16 cellular contexts compared by ENCODE assay signal in genomic region chr3:123980539-123980938, GRCh38. TPM values are rescaled to one million over a fixed set of nuclear protein-coding genes. Genes with fewer than 3 reads are reported as not detected.
DNase-seq lines count a peak whose midpoint lies in the region; ATAC-seq and TF ChIP-seq lines count a peak whose summit lies in the region.
"Had no signal": no experiment of that assay in that cellular context is flagged by ENCODE, and none has a peak within 500 bp of the region (broad histone marks: within the 10 kb centered on the region; RNA-seq: fewer than 3 reads in every experiment).

No MANE protein-coding gene starts in this region.

- peaks cover 63% of the 10 kb centered on the region for H3K27me3 Mint-ChIP-seq in mesothelial cell of epicardium (ENCODE audit: low read depth)

- H3K4me3 Mint-ChIP-seq in mesothelial cell of epicardium: peak overlapping the region; percentile 64
- H3K4me3 Mint-ChIP-seq: activated CD4-positive, alpha-beta memory T cell treated with anti-CD3 and anti-CD28 coated beads for 36 hours; stimulated activated naive B cell treated with anti-CD40 and anti-IgM and Interleukin-4, amounts not matched to agents 10 μg/mL and 1 μg/mL and 100 μg/mL, for 72 hours had no signal

- H3K4me3 ChIP-seq in HUES64 (ENCODE audit: low read length) (peak overlapping the region; percentile 53), coronary artery (peak overlapping the region; percentile 71), thoracic aorta (peak overlapping the region; percentile 70)

- H3K9me3 ChIP-seq in HUES64 (ENCODE audit: insufficient read depth, low read depth, low read length) (no peaks in the 10 kb centered on the region), thoracic aorta (no peaks in the 10 kb centered on the region)
- H3K9me3 ChIP-seq: neutrophil, upper lobe of left lung had no signal

- no peak overlapping the region for H3K27ac Mint-ChIP-seq in mesothelial cell of epicardium
- H3K27ac Mint-ChIP-seq: activated CD4-positive, alpha-beta memory T cell treated with anti-CD3 and anti-CD28 coated beads for 36 hours; stimulated activated naive B cell treated with anti-CD40 and anti-IgM and Interleukin-4, amounts not matched to agents 10 μg/mL and 1 μg/mL and 100 μg/mL, for 72 hours had no signal

- H3K36me3 ChIP-seq in HUES64 (ENCODE audit: insufficient read depth, low read length): no peaks in the 10 kb centered on the region
- no peaks in the 10 kb centered on the region for H3K36me3 ChIP-seq in thoracic aorta
- H3K36me3 ChIP-seq: neutrophil, upper lobe of left lung had no signal

- TF ChIP-seq CTCF in coronary artery (IDR thresholded peaks at IDR 0.05): no peak
- TF ChIP-seq CTCF in mesothelial cell of epicardium (IDR thresholded peaks at IDR 0.05; ENCODE audit: unreplicated experiment): no peak
- TF ChIP-seq CTCF in thoracic aorta (IDR thresholded peaks at IDR 0.05): no peak

- H3K9ac ChIP-seq in HUES64 (ENCODE audit: low read depth, low read length): no peak overlapping the region

- H3K4me1 ChIP-seq in HUES64 (ENCODE audit: insufficient read depth, low read length): no peaks in the 10 kb centered on the region
- no peaks in the 10 kb centered on the region for H3K4me1 ChIP-seq in thoracic aorta (ENCODE audit: control insufficient read depth in 1 of 2, low read depth in 2 of 2)
- H3K4me1 ChIP-seq: foreskin keratinocyte had no signal

- H3K9me3 Mint-ChIP-seq in mesothelial cell of epicardium: peaks cover 5% of the 10 kb centered on the region
- H3K9me3 Mint-ChIP-seq: activated CD4-positive, alpha-beta memory T cell treated with anti-CD3 and anti-CD28 coated beads for 36 hours; stimulated activated naive B cell treated with anti-CD40 and anti-IgM and Interleukin-4, amounts not matched to agents 10 μg/mL and 1 μg/mL and 100 μg/mL, for 72 hours had no signal

- no peak for DNase-seq in coronary artery (ENCODE audit: low spot score)
- no peak for DNase-seq in mesothelial cell of epicardium (ENCODE audit: low spot score in 2 of 2, unreplicated experiment in 2 of 2)
- no peak for DNase-seq in thoracic aorta (ENCODE audit: low spot score)
- no peak for DNase-seq in UCSD-AML1 (lab: John Stamatoyannopoulos, UW; ENCODE audit: unreplicated experiment)
- DNase-seq in mucosa of gallbladder (ENCODE audit: low spot score): no peak
- DNase-seq: activated naive CD4-positive, alpha-beta T cell treated with anti-CD3 and anti-CD28 coated beads, Interleukin-2, amount 50 U/mL, for 16 hours; SIG-M5; stimulated activated naive B cell treated with anti-CD40 and anti-IgM and Interleukin-4, amounts not matched to agents 10 μg/mL and 1 μg/mL and 100 μg/mL, for 72 hours; T-helper 1 cell; upper lobe of left lung had no signal

- ATAC-seq in thoracic aorta (ENCODE audit: insufficient number of reproducible peaks, low FRiP score, low read depth): no peak
- ATAC-seq in activated CD4-positive, CD25-positive, alpha-beta regulatory T cell treated with anti-CD3 and anti-CD28 coated beads, Interleukin-2, amount 50 U/mL, for 24 hours: no peak

- 89% methylated on average over 3 of the region's 4 CpGs for WGBS in HUES64

- H3K27me3 ChIP-seq in HUES64 (ENCODE audit: insufficient read depth, low read length) (peaks cover 15% of the 10 kb centered on the region; the same call in 1 of the 2 replicates), thoracic aorta (replicated peaks; ENCODE audit: insufficient read depth) (no peaks in the 10 kb centered on the region)
- H3K27me3 ChIP-seq: upper lobe of left lung had no signal

- H3K27ac ChIP-seq in HUES64 (ENCODE audit: low read depth, low read length) (no peak overlapping the region), coronary artery (no peak overlapping the region), thoracic aorta (no peak overlapping the region)
- H3K27ac ChIP-seq: foreskin keratinocyte, neutrophil, upper lobe of left lung had no signal

- H3K4me1 Mint-ChIP-seq in mesothelial cell of epicardium: no peaks in the 10 kb centered on the region

- no peaks in the 10 kb centered on the region for H3K36me3 Mint-ChIP-seq in mesothelial cell of epicardium
- H3K36me3 Mint-ChIP-seq: activated CD4-positive, alpha-beta memory T cell treated with anti-CD3 and anti-CD28 coated beads for 36 hours; stimulated activated naive B cell treated with anti-CD40 and anti-IgM and Interleukin-4, amounts not matched to agents 10 μg/mL and 1 μg/mL and 100 μg/mL, for 72 hours had no signal

RNA-seq across cellular contexts. Expression of gene ROPN1, which starts 11.4 kb away (rescaled TPM):
- polyA plus RNA-seq in HUES64 (2013, experiment 1 of 2): not detected
- not detected for polyA plus RNA-seq in HUES64 (2013, experiment 2 of 2)
- total RNA-seq in mesothelial cell of epicardium (not detected in 3 replicates), thoracic aorta (not detected), mucosa of gallbladder (not detected)
- total RNA-seq: activated CD4-positive, alpha-beta memory T cell treated with anti-CD3 and anti-CD28 coated beads for 36 hours; Calu3; foreskin keratinocyte; upper lobe of left lung had no signal
- polyA plus RNA-seq: foreskin keratinocyte had no signal

RNA-seq across cellular contexts. Expression of gene CCDC14, which starts 19.5 kb away (rescaled TPM):
- 59.6 TPM for polyA plus RNA-seq in HUES64 (2013, experiment 1 of 2)
- 65.6 TPM for polyA plus RNA-seq in HUES64 (2013, experiment 2 of 2)
- total RNA-seq in mesothelial cell of epicardium (111 to 123 TPM (median 120 TPM) in 3 replicates), thoracic aorta (10 to 100 TPM; 38.8 to 67.8 TPM), mucosa of gallbladder (34.8 TPM)

RNA-seq across cellular contexts. Expression of gene KALRN, which starts 52.6 kb away (rescaled TPM):
- polyA plus RNA-seq in HUES64 (2013, experiment 1 of 2): 5.9 TPM
- polyA plus RNA-seq in HUES64 (2013, experiment 2 of 2): 5.6 TPM
- total RNA-seq in mesothelial cell of epicardium (54.8 to 64.5 TPM (median 57.8 TPM) in 3 replicates), thoracic aorta (100 to 1,000 TPM; 418 to 748 TPM), mucosa of gallbladder (69.0 TPM)
